Comparison of ENCODE assay signal across 21 cellular contexts in genomic region chr9:101246691-101247090, GRCh38.
"Had no signal": no experiment of that assay in that cellular context is flagged by ENCODE, and none has a peak within 500 bp of the region (broad histone marks: within the 10 kb centered on the region; RNA-seq: fewer than 3 reads in every experiment).

No MANE protein-coding gene starts in this region.

- H3K27ac ChIP-seq: PC-9, Peyer's patch, SJCRH30 had no signal

- H3K4me3 ChIP-seq: MG63, PC-9, Peyer's patch, SJCRH30 had no signal

- ATAC-seq: Right ventricle myocardium inferior, SK-N-SH treated with all-trans-retinoic acid at 6 μM for 48 hours had no signal

- H3K4me1 ChIP-seq: Peyer's patch had no signal

- H3K36me3 ChIP-seq: MG63, Peyer's patch, SJCRH30 had no signal

- H2AFZ ChIP-seq: PC-9 had no signal

- H3K27me3 ChIP-seq: MG63, Peyer's patch, SJCRH30 had no signal

- H3K4me2 ChIP-seq: PC-9 had no signal

- DNase-seq: KBM-7; MG63; NCI-H1092 treated with DMSO at 0.1 percent for 48 hours; NCI-H1436; NCI-H187; NCI-H2029; NCI-H2081 treated with DMSO at 0.1 percent for 48 hours; NCI-H2171; NCI-H226; NCI-H446; NCI-H510A; NCI-H524 treated with DMSO at 0.1 percent for 48 hours; NCI-H69; NCI-H774; NK-92 treated with Interleukin-12 subunit alpha and Interleukin-12 subunit beta, amount 100 ng/mL, for 24 hours; PC-9; Peyer's patch; SHP77 treated with DMSO at 0.1 percent for 48 hours had no signal

- H3K9me3 ChIP-seq: MG63, Peyer's patch, SJCRH30 had no signal
